ENCODE assay signal across 8 cellular contexts in the genomic region with DNA sequence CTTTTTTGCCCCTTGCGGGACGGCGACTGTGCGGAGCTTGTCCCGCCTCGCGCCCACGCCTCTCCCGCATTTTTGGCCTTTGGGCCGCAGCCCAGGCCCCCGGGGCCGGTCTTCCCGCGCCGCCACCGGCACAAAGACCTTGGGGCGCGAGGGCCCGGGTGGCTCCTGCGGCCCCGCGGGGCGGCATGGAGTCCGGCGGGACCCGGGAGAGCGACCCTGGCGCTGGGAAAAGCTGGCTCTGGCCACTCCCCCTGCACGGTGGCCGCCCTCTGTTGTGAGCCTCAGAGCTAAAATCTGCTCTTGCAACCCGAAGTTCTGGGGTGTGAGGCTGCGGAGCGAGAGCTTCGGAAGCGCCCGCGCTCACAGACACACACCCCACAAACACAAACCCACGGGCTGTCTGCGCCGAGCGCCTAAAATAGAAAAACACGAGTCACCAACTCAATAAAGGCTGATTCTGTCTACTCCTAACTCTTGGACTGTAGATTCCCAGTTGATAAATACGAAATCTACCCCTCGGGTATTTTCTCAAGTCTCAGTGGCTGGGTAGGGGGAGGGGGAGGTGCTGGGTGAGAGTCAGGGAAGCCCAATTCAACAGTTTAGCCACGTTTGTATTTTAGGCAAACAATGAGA. TPM values are rescaled to one million over a fixed set of nuclear protein-coding genes. Genes with fewer than 3 reads are reported as not detected.
DNase-seq lines count a peak whose midpoint lies in the region; ATAC-seq and TF ChIP-seq lines count a peak whose summit lies in the region.

No MANE protein-coding gene starts in this region.

- H3K4me3 ChIP-seq in HAP-1 (peak overlapping the region; percentile 44), esophagus muscularis mucosa (peak overlapping the region; percentile 64 to 90 (median 72)), thyroid gland (replicated peaks in 1 of 3) (peak overlapping the region; percentile 9 to 53 (median 53))

- H3K27ac Mint-ChIP-seq in activated CD8-positive, alpha-beta T cell treated with anti-CD3 and anti-CD28 coated beads for 36 hours = peak overlapping the region; percentile 75
- H3K27ac Mint-ChIP-seq in naive B cell = peak overlapping the region in 4 of 6 donors; percentile 66 to 94 (median 86)

- intact Hi-C loops in activated CD8-positive, alpha-beta T cell treated with anti-CD3 and anti-CD28 coated beads for 36 hours (cut with micrococcal nuclease) = no loop called here
- intact Hi-C loops in esophagus muscularis mucosa (cut with DNase I) = loop anchor here (2.0 kb wide), 1 partner anchor 87 kb away; the partner anchor contains the start of gene MTRES1
- intact Hi-C loops in thyroid gland (cut with DNase I) = loop anchor here (5.0 kb wide), 1 partner anchor 89 kb away; the partner anchor contains the start of gene MTRES1

- H3K27me3 ChIP-seq in HAP-1 (ENCODE audit: low read depth) (no peaks in the 10 kb centered on the region), esophagus muscularis mucosa (peaks cover 0 to 28% (median 0%) of the 10 kb centered on the region in 4 donors), thyroid gland (no peaks in the 10 kb centered on the region)

- H3K27ac ChIP-seq in esophagus muscularis mucosa (replicated peaks in 1 of 4) = peak overlapping the region in 3 of 4 donors; percentile 13 to 48 (median 22)
- H3K27ac ChIP-seq in thyroid gland = peak overlapping the region in 2 of 3 donors; percentile 38 to 77

- TF ChIP-seq CTCF in activated CD8-positive, alpha-beta T cell treated with anti-CD3 and anti-CD28 coated beads for 36 hours (IDR thresholded peaks at IDR 0.05) = no peak
- no peak for TF ChIP-seq CTCF in esophagus muscularis mucosa (IDR thresholded peaks at IDR 0.05)
- TF ChIP-seq CTCF in thyroid gland (IDR thresholded peaks at IDR 0.05) = no peak

- in situ Hi-C loops in HAP-1 (cut with MboI; ENCODE audit: low sequenced_read_pairs) = no loop called here

- peak; percentile 10 for ATAC-seq in activated CD8-positive, alpha-beta T cell treated with anti-CD3 and anti-CD28 coated beads for 36 hours
- ATAC-seq in naive B cell (ENCODE audit: low read depth in 2 of 2) = peak; percentile 11 to 17
- ATAC-seq in GM21367 (IDR thresholded peaks at IDR 0.05; ENCODE audit: unreplicated experiment) = no peak

- TF ChIP-seq POLR2A in esophagus muscularis mucosa (IDR thresholded peaks at IDR 0.05; ENCODE audit: low read depth) (no peak), thyroid gland (IDR thresholded peaks at IDR 0.05) (peak in 1 of 2 donors; percentile 27)

- peak overlapping the region; percentile 72 for H3K4me3 Mint-ChIP-seq in activated CD8-positive, alpha-beta T cell treated with anti-CD3 and anti-CD28 coated beads for 36 hours
- peak overlapping the region; percentile 87 to 98 (median 94) for H3K4me3 Mint-ChIP-seq in naive B cell

- POLR2A ChIA-PET in activated CD8-positive, alpha-beta T cell treated with anti-CD3 and anti-CD28 coated beads for 36 hours (lab: Charles Lee) = interaction anchor here (0.5 to 1.5 kb wide), 6 partner anchors 9 to 782 kb away, joined by 3 to 7 read pairs (median 3); partner anchors contain the start of gene MTRES1

- peak; percentile 78 for DNase-seq in DMS53 (lab: John Stamatoyannopoulos, UW)
- DNase-seq in HAP-1 (ENCODE audit: low spot score in 2 of 2) = peak; percentile 74 to 88
- peak; percentile 78 for DNase-seq in NCI-H2171 treated with DMSO at 0.1 percent for 48 hours (lab: John Stamatoyannopoulos, UW)
- peak; percentile 49 for DNase-seq in activated CD8-positive, alpha-beta T cell treated with anti-CD3 and anti-CD28 coated beads for 36 hours
- DNase-seq in esophagus muscularis mucosa (ENCODE audit: extremely low spot score) = no peak
- DNase-seq in naive B cell = peak; percentile 24
- peak; percentile 56 to 60 for DNase-seq in thyroid gland

- no peaks in the 10 kb centered on the region for H3K9me3 ChIP-seq in HAP-1
- no peaks in the 10 kb centered on the region for H3K9me3 ChIP-seq in esophagus muscularis mucosa
- H3K9me3 ChIP-seq in thyroid gland = no peaks in the 10 kb centered on the region

- CTCF ChIA-PET in activated CD8-positive, alpha-beta T cell treated with anti-CD3 and anti-CD28 coated beads for 36 hours (lab: Charles Lee) = interaction anchor here (0.7 to 1.2 kb wide), 6 partner anchors 88 to 558 kb away, joined by 3 to 7 read pairs (median 3); partner anchors contain the start of genes MTRES1 and PDSS2

- no peak for TF ChIP-seq EP300 in esophagus muscularis mucosa (IDR thresholded peaks at IDR 0.05)

- peaks cover 7% of the 10 kb centered on the region for H3K27me3 Mint-ChIP-seq in activated CD8-positive, alpha-beta T cell treated with anti-CD3 and anti-CD28 coated beads for 36 hours
- H3K27me3 Mint-ChIP-seq in naive B cell = peaks cover 0 to 4% (median 0%) of the 10 kb centered on the region in 3 donors

- H3K4me1 ChIP-seq in HAP-1 (peaks cover 25% of the 10 kb centered on the region), esophagus muscularis mucosa (peaks cover 15 to 25% (median 23%) of the 10 kb centered on the region in 4 donors), thyroid gland (peaks cover 6% of the 10 kb centered on the region in 2 donors)

- H3K9me3 Mint-ChIP-seq in activated CD8-positive, alpha-beta T cell treated with anti-CD3 and anti-CD28 coated beads for 36 hours = no peaks in the 10 kb centered on the region
- no peaks in the 10 kb centered on the region for H3K9me3 Mint-ChIP-seq in naive B cell

- no peaks in the 10 kb centered on the region for H3K36me3 Mint-ChIP-seq in activated CD8-positive, alpha-beta T cell treated with anti-CD3 and anti-CD28 coated beads for 36 hours (ENCODE audit: low read depth)
- no peaks in the 10 kb centered on the region for H3K36me3 Mint-ChIP-seq in naive B cell

- H3K4me1 Mint-ChIP-seq in activated CD8-positive, alpha-beta T cell treated with anti-CD3 and anti-CD28 coated beads for 36 hours (ENCODE audit: low read depth) = peaks cover 16% of the 10 kb centered on the region
- H3K4me1 Mint-ChIP-seq in naive B cell = peaks cover 13 to 20% (median 13%) of the 10 kb centered on the region in 3 donors

- 0% methylated on average over 24 of the region's 45 CpGs for WGBS in esophagus muscularis mucosa
- WGBS in thyroid gland, 2 donors = 0 to 1% methylated on average over 25 to 32 of the region's 45 CpGs

- H3K36me3 ChIP-seq in HAP-1 (replicated peaks) = no peaks in the 10 kb centered on the region
- H3K36me3 ChIP-seq in esophagus muscularis mucosa = no peaks in the 10 kb centered on the region
- no peaks in the 10 kb centered on the region for H3K36me3 ChIP-seq in thyroid gland

RNA-seq across cellular contexts. Expression of gene BEND3, which starts 0.5 kb away (rescaled TPM):
- total RNA-seq in activated CD8-positive, alpha-beta T cell treated with anti-CD3 and anti-CD28 coated beads for 36 hours = 1 to 10 TPM; 5.8 to 6.3 TPM
- total RNA-seq in esophagus muscularis mucosa (1 to 10 TPM in 3 of 4 donors, under 1 TPM in 1; 0.83 to 2.4 (median 1.6) TPM), thyroid gland (1 to 10 TPM; 2.5 to 5.9 (median 2.7) TPM)
- under 1 TPM in 5 of 6 donors, not detected in 1; 0.54 to 0.76 (median 0.63) TPM for polyA plus RNA-seq in naive B cell (ENCODE audit: low read depth in 6 of 6)
